8 cellular contexts compared by ENCODE assay signal in the genomic region with DNA sequence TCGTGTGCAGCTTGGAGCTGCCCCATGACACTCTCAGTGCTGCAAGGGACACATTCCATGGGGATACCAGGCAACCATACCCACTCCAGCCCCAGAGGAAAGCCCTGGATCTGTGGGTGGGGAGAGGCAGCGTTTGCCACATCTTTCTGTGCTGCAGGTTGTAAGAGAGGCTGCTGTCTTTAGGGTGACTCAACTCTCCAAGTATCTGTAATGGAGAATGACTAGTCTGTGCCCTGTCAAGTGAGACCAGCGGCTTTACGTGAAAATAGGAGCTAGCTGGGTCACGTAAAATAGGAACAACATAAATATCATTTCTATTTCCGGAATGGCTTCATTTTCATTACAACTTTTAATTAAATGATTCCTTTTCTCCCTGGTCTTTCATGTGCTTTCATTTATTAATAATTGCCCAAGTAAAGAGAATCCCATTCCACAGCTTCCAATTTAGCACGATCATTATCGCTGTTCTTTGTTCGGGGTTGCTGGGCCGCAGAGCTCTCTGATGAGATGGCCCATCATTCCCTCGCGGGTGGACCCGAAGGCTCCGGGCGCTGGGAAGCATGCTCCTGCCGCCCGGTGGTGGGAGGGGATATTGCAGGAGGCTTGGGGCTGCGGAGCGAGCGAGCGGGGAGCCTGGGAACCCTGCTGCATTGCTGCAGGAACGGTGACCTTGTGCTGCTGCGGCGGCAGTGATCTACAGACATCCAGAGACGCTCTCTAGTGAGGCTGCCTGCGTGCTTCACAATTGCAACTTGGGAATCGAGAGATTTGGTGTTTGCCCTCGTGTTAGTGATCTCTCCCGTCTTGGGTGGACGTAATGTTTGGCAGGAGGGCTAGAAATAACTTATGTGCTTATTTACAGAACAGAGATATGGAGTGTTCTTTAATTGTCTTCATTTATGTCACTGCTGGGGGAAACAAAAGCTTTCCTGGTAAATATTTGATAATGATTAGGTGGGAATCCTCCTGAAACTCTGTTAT. TPM values are rescaled to one million over a fixed set of nuclear protein-coding genes. Genes with fewer than 3 reads are reported as not detected.
DNase-seq lines count a peak whose midpoint lies in the region; ATAC-seq and TF ChIP-seq lines count a peak whose summit lies in the region.

No MANE protein-coding gene starts in this region.

- H3K36me3 Mint-ChIP-seq in CD8-positive, alpha-beta T cell: no peaks in the 10 kb centered on the region
- no peaks in the 10 kb centered on the region for H3K36me3 Mint-ChIP-seq in activated CD4-positive, alpha-beta T cell treated with anti-CD3 and anti-CD28 coated beads, Interleukin-2, amount 10 ng/mL, durations not matched to agents 7 days and 5 days (ENCODE audit: low read depth)

- peaks cover 72% of the 10 kb centered on the region for H3K27me3 Mint-ChIP-seq in CD8-positive, alpha-beta T cell (ENCODE audit: low read depth)
- H3K27me3 Mint-ChIP-seq in activated CD4-positive, alpha-beta T cell treated with anti-CD3 and anti-CD28 coated beads, Interleukin-2, amount 10 ng/mL, durations not matched to agents 7 days and 5 days: peaks cover 62% of the 10 kb centered on the region

- CTCF ChIA-PET in CD8-positive, alpha-beta T cell (lab: Charles Lee): interaction anchor here (0.6 to 2.2 kb wide), 6 partner anchors 8 to 481 kb away, joined by 3 to 16 read pairs (median 4); no protein-coding TSS in a partner anchor
- CTCF ChIA-PET in activated CD4-positive, alpha-beta T cell treated with anti-CD3 and anti-CD28 coated beads, Interleukin-2, amount 10 ng/mL, durations not matched to agents 7 days and 5 days (lab: Charles Lee): interaction anchor here (0.6 to 1.2 kb wide), 7 partner anchors 8 to 482 kb away, joined by 3 to 8 read pairs (median 3); no protein-coding TSS in a partner anchor

- intact Hi-C loops in CD8-positive, alpha-beta T cell (cut with DNase I, micrococcal nuclease): loop anchor here in 1 of 2 experiments (1.0 to 5.0 kb wide), 2 partner anchors 223 to 482 kb away; a partner anchor contains a TSS

- H3K27ac Mint-ChIP-seq in CD8-positive, alpha-beta T cell: no peak overlapping the region
- H3K27ac Mint-ChIP-seq in activated CD4-positive, alpha-beta T cell treated with anti-CD3 and anti-CD28 coated beads, Interleukin-2, amount 10 ng/mL, durations not matched to agents 7 days and 5 days: no peak overlapping the region

- peak; percentile 64 for TF ChIP-seq CTCF in CD8-positive, alpha-beta T cell (IDR thresholded peaks at IDR 0.05)

- DNase-seq in CD8-positive, alpha-beta T cell: peak; percentile 17 to 65 (median 37)
- peak; percentile 50 for DNase-seq in NCI-H460 (ENCODE audit: extremely low read depth, low read depth)
- peak; percentile 54 for DNase-seq in activated CD4-positive, alpha-beta T cell treated with anti-CD3 and anti-CD28 coated beads, Interleukin-2, amount 10 ng/mL, durations not matched to agents 7 days and 5 days
- peak; percentile 15 to 56 for DNase-seq in dermis microvascular lymphatic vessel endothelial cell (ENCODE audit: low read depth in 2 of 2)
- peak; percentile 68 to 72 for DNase-seq in lung microvascular endothelial cell (ENCODE audit: low read depth in 2 of 2)
- peak; percentile 56 to 59 for DNase-seq in stimulated activated CD8-positive, alpha-beta memory T cell treated with anti-CD3 and anti-CD28 coated beads, Interleukin-2, amount 100 ng/mL, for 48 hours (ENCODE audit: low read depth in 2 of 2)

- no peaks in the 10 kb centered on the region for H3K9me3 ChIP-seq in CD8-positive, alpha-beta T cell (ENCODE audit: low read length)

- H3K27me3 ChIP-seq in CD8-positive, alpha-beta T cell (ENCODE audit: insufficient read depth, low read length): peaks cover 14% of the 10 kb centered on the region

- no peaks in the 10 kb centered on the region for H3K4me1 ChIP-seq in CD8-positive, alpha-beta T cell (ENCODE audit: insufficient read depth, low read length)

- H3K9me3 Mint-ChIP-seq in CD8-positive, alpha-beta T cell: no peaks in the 10 kb centered on the region
- H3K9me3 Mint-ChIP-seq in activated CD4-positive, alpha-beta T cell treated with anti-CD3 and anti-CD28 coated beads, Interleukin-2, amount 10 ng/mL, durations not matched to agents 7 days and 5 days: no peaks in the 10 kb centered on the region

- POLR2A ChIA-PET in CD8-positive, alpha-beta T cell (lab: Charles Lee): no interaction called here
- POLR2A ChIA-PET in activated CD4-positive, alpha-beta T cell treated with anti-CD3 and anti-CD28 coated beads, Interleukin-2, amount 10 ng/mL, durations not matched to agents 7 days and 5 days (lab: Charles Lee): no interaction called here

- peak overlapping the region; percentile 54 for H3K4me3 Mint-ChIP-seq in CD8-positive, alpha-beta T cell
- peak overlapping the region; percentile 26 for H3K4me3 Mint-ChIP-seq in activated CD4-positive, alpha-beta T cell treated with anti-CD3 and anti-CD28 coated beads, Interleukin-2, amount 10 ng/mL, durations not matched to agents 7 days and 5 days

- no peaks in the 10 kb centered on the region for H3K36me3 ChIP-seq in CD8-positive, alpha-beta T cell (ENCODE audit: insufficient read depth, low read length)

- H3K4me1 Mint-ChIP-seq in CD8-positive, alpha-beta T cell (ENCODE audit: low read depth): peaks cover 7% of the 10 kb centered on the region
- H3K4me1 Mint-ChIP-seq in activated CD4-positive, alpha-beta T cell treated with anti-CD3 and anti-CD28 coated beads, Interleukin-2, amount 10 ng/mL, durations not matched to agents 7 days and 5 days: peaks cover 6% of the 10 kb centered on the region

- no peak overlapping the region for H3K27ac ChIP-seq in CD8-positive, alpha-beta T cell (ENCODE audit: low read depth, low read length)

- no peak overlapping the region for H3K4me3 ChIP-seq in CD8-positive, alpha-beta T cell (ENCODE audit: low read depth, low read length)

- peak; percentile 59 for ATAC-seq in CD8-positive, alpha-beta T cell
- ATAC-seq in GM19395 (IDR thresholded peaks at IDR 0.05; ENCODE audit: unreplicated experiment) (peak; percentile 97), HG03442 (IDR thresholded peaks at IDR 0.05; ENCODE audit: unreplicated experiment) (peak; percentile 98)

RNA-seq across cellular contexts. Expression of a gene that starts 10.6 kb away (rescaled TPM):
- total RNA-seq in CD8-positive, alpha-beta T cell: not detected
- total RNA-seq in NCI-H460 (2014; rRNA removed; shearing (Covaris generic)): not detected in 2 replicates
- polyA plus RNA-seq in NCI-H460 (2014; cell fraction: nucleus; rRNA removed): not detected in 2 replicates
- total RNA-seq in activated CD4-positive, alpha-beta T cell treated with anti-CD3 and anti-CD28 coated beads, Interleukin-2, amount 10 ng/mL, durations not matched to agents 7 days and 5 days: not detected
- total RNA-seq in dermis microvascular lymphatic vessel endothelial cell: not detected in 2 replicates
- total RNA-seq in lung microvascular endothelial cell: not detected in 2 replicates

RNA-seq across cellular contexts. Expression of a gene that starts 59.4 kb away (rescaled TPM):
- not detected for total RNA-seq in CD8-positive, alpha-beta T cell
- not detected in 2 replicates for total RNA-seq in NCI-H460 (2014; rRNA removed; shearing (Covaris generic))
- polyA plus RNA-seq in NCI-H460 (2014; cell fraction: nucleus; rRNA removed): not detected in 2 replicates
- not detected for total RNA-seq in activated CD4-positive, alpha-beta T cell treated with anti-CD3 and anti-CD28 coated beads, Interleukin-2, amount 10 ng/mL, durations not matched to agents 7 days and 5 days
- total RNA-seq in dermis microvascular lymphatic vessel endothelial cell (not detected in 2 replicates), lung microvascular endothelial cell (not detected in 2 replicates)
